8 cellular contexts compared by ENCODE assay signal in genomic region chr11:66593303-66593635, GRCh38. TPM values are rescaled to one million over a fixed set of nuclear protein-coding genes. Genes with fewer than 3 reads are reported as not detected.
DNase-seq lines count a peak whose midpoint lies in the region; ATAC-seq, FAIRE-seq and TF ChIP-seq lines count a peak whose summit lies in the region.

No MANE protein-coding gene starts in this region.

- in situ Hi-C loops in ACHN (cut with HindIII; ENCODE audit: low pct_ligation_motif_present, low pct_unique_long_range_greater_than_20kb, low sequenced_read_pairs) = no loop called here

- peaks cover 23% of the 10 kb centered on the region for H3K4me1 ChIP-seq in Caco-2
- peaks cover 20 to 24% of the 10 kb centered on the region in 2 donors for H3K4me1 ChIP-seq in kidney (ENCODE audit: control insufficient read depth in 1 of 2, insufficient read depth in 1 of 2, low read depth in 1 of 2, low read length in 2 of 2)
- peaks cover 12 to 33% of the 10 kb centered on the region in 2 donors for H3K4me1 ChIP-seq in thoracic aorta (ENCODE audit: control insufficient read depth in 1 of 2, low read depth in 2 of 2)

- H3K9me3 Mint-ChIP-seq in Caco-2 (ENCODE audit: unreplicated experiment) = no peaks in the 10 kb centered on the region
- H3K9me3 Mint-ChIP-seq in activated naive CD8-positive, alpha-beta T cell treated with anti-CD3 and anti-CD28 coated beads, Interleukin-2, amount 10 ng/mL, durations not matched to agents 7 days and 5 days = no peaks in the 10 kb centered on the region

- CTCF ChIA-PET in Caco-2 (lab: Charles Lee) = interaction anchor here (0.5 to 1.5 kb wide), 17 partner anchors 13 to 154 kb away, joined by 3 to 14 read pairs (median 4); partner anchors contain the start of genes BBS1, DPP3, MRPL11 and PELI3

- POLR2A ChIA-PET in Caco-2 (lab: Charles Lee) = interaction anchor here (0.6 to 1.5 kb wide), 3 partner anchors 24 to 155 kb away, joined by 3 to 37 read pairs (median 4); partner anchors contain the start of genes DPP3, MRPL11 and RBM14
- POLR2A ChIA-PET in activated naive CD8-positive, alpha-beta T cell treated with anti-CD3 and anti-CD28 coated beads, Interleukin-2, amount 10 ng/mL, durations not matched to agents 7 days and 5 days (lab: Charles Lee) = interaction anchor here (0.6 to 4.7 kb wide), 5 partner anchors 16 to 84 kb away, joined by 3 to 62 read pairs (median 7); partner anchors contain the start of genes RBM14, RBM4 and RBM4B

- H3K36me3 Mint-ChIP-seq in Caco-2 (ENCODE audit: insufficient read depth, unreplicated experiment) = peaks cover 20% of the 10 kb centered on the region
- H3K36me3 Mint-ChIP-seq in activated naive CD8-positive, alpha-beta T cell treated with anti-CD3 and anti-CD28 coated beads, Interleukin-2, amount 10 ng/mL, durations not matched to agents 7 days and 5 days = peaks cover 2% of the 10 kb centered on the region

- DNase-seq in Caco-2 = no peak
- DNase-seq in activated naive CD8-positive, alpha-beta T cell treated with anti-CD3 and anti-CD28 coated beads, Interleukin-2, amount 10 ng/mL, durations not matched to agents 7 days and 5 days = no peak
- no peak for DNase-seq in kidney
- DNase-seq in thoracic aorta (ENCODE audit: low spot score) = no peak
- no peak for DNase-seq in ACHN
- no peak for DNase-seq in NCI-H2029 (lab: John Stamatoyannopoulos, UW)
- DNase-seq in NCI-H187 treated with DMSO at 0.1 percent for 48 hours (lab: John Stamatoyannopoulos, UW) = no peak

- no peaks in the 10 kb centered on the region for H3K27me3 ChIP-seq in Caco-2 (replicated peaks; ENCODE audit: control insufficient read depth, insufficient read depth, low read length)
- no peaks in the 10 kb centered on the region for H3K27me3 ChIP-seq in thoracic aorta (replicated peaks; ENCODE audit: insufficient read depth)

- H3K4me3 ChIP-seq in Caco-2 (ENCODE audit: low read depth, low read length) = peak overlapping the region; percentile 68
- H3K4me3 ChIP-seq in kidney (ENCODE audit: low read length in 2 of 2) = peak overlapping the region; percentile 70 to 90
- H3K4me3 ChIP-seq in thoracic aorta = peak overlapping the region; percentile 88

- no peaks in the 10 kb centered on the region; the same call in 1 of the 2 replicates for H3K9me3 ChIP-seq in Caco-2
- no peaks in the 10 kb centered on the region for H3K9me3 ChIP-seq in kidney (ENCODE audit: control insufficient read depth in 1 of 2, low read length in 2 of 2)
- no peaks in the 10 kb centered on the region for H3K9me3 ChIP-seq in thoracic aorta

- H3K27ac ChIP-seq in kidney (ENCODE audit: low read depth in 2 of 2, low read length in 2 of 2) (peak overlapping the region; percentile 45 to 81), thoracic aorta (peak overlapping the region; percentile 55 to 78)

- intact Hi-C loops in Caco-2 (cut with micrococcal nuclease; ENCODE audit: unreplicated experiment) = loop anchor here (1.0 to 5.0 kb wide), 4 partner anchors 23 to 85 kb away; partner anchors contain the start of genes ACTN3, RBM14, RBM4 and ZDHHC24
- intact Hi-C loops in kidney (cut with DNase I) = no loop called here

- H3K27me3 Mint-ChIP-seq in Caco-2 (ENCODE audit: insufficient read depth, unreplicated experiment) = no peaks in the 10 kb centered on the region
- peaks cover 3% of the 10 kb centered on the region for H3K27me3 Mint-ChIP-seq in activated naive CD8-positive, alpha-beta T cell treated with anti-CD3 and anti-CD28 coated beads, Interleukin-2, amount 10 ng/mL, durations not matched to agents 7 days and 5 days

- TF ChIP-seq CTCF in Caco-2 (IDR thresholded peaks at IDR 0.05; ENCODE audit: insufficient read depth in 1 of 2, low read depth in 1 of 2, low read length in 1 of 2, severe bottlenecking in 1 of 2, unreplicated experiment in 1 of 2) = no peak
- TF ChIP-seq CTCF in kidney (IDR thresholded peaks at IDR 0.05; ENCODE audit: borderline replicate concordance, extremely low read depth, insufficient read depth) = no peak
- TF ChIP-seq CTCF in thoracic aorta (IDR thresholded peaks at IDR 0.05) = no peak

- no peak for FAIRE-seq in kidney (lab: Jason Lieb, UNC)

- BruUV-seq in Caco-2 (replicated peaks; lab: Mats Ljungman, UMichigan) = TSS peak; percentile 81

- H3K36me3 ChIP-seq in Caco-2 (ENCODE audit: control insufficient read depth, insufficient read depth, low read length) (no peaks in the 10 kb centered on the region; the same call in 1 of the 2 replicates), kidney (ENCODE audit: control insufficient read depth in 1 of 2, insufficient read depth in 2 of 2, low read length in 2 of 2) (no peaks in the 10 kb centered on the region), thoracic aorta (no peaks in the 10 kb centered on the region)

- peak overlapping the region; percentile 79 for H3K4me3 Mint-ChIP-seq in Caco-2 (ENCODE audit: unreplicated experiment)
- H3K4me3 Mint-ChIP-seq in activated naive CD8-positive, alpha-beta T cell treated with anti-CD3 and anti-CD28 coated beads, Interleukin-2, amount 10 ng/mL, durations not matched to agents 7 days and 5 days = peak overlapping the region; percentile 97

- H3K27ac Mint-ChIP-seq in Caco-2 (ENCODE audit: unreplicated experiment) = peak overlapping the region; percentile 90
- H3K27ac Mint-ChIP-seq in activated naive CD8-positive, alpha-beta T cell treated with anti-CD3 and anti-CD28 coated beads, Interleukin-2, amount 10 ng/mL, durations not matched to agents 7 days and 5 days = peak overlapping the region; percentile 96

- H3K9ac ChIP-seq in kidney (ENCODE audit: low read length in 2 of 2) = peak overlapping the region; percentile 81 to 90

- H3K4me1 Mint-ChIP-seq in Caco-2 (ENCODE audit: low read depth, unreplicated experiment) = peaks cover 6% of the 10 kb centered on the region
- H3K4me1 Mint-ChIP-seq in activated naive CD8-positive, alpha-beta T cell treated with anti-CD3 and anti-CD28 coated beads, Interleukin-2, amount 10 ng/mL, durations not matched to agents 7 days and 5 days = peaks cover 24% of the 10 kb centered on the region

- ATAC-seq in HG02840 (IDR thresholded peaks at IDR 0.05; ENCODE audit: low FRiP score, unreplicated experiment) = peak; percentile 28
- no peak for ATAC-seq in activated naive CD8-positive, alpha-beta T cell treated with anti-CD3 and anti-CD28 coated beads, Interleukin-2, amount 10 ng/mL, durations not matched to agents 7 days and 5 days (ENCODE audit: low read depth)
- no peak for ATAC-seq in thoracic aorta (ENCODE audit: insufficient number of reproducible peaks, low FRiP score, low read depth)

RNA-seq across cellular contexts. Expression of gene CCS, which starts 0.3 kb away (rescaled TPM):
- total RNA-seq in Caco-2 (2022) (52.9 and 54.0 TPM in 2 replicates), kidney (40.7 TPM), thoracic aorta (10 to 100 TPM; 19.9 to 20.8 TPM)
- total RNA-seq in activated naive CD8-positive, alpha-beta T cell treated with anti-CD3 and anti-CD28 coated beads, Interleukin-2, amount 10 ng/mL, durations not matched to agents 7 days and 5 days = 10 to 100 TPM; 46.6 to 47.5 TPM
- 78.7 TPM for polyA plus RNA-seq in kidney (ENCODE audit: insufficient read depth, low read depth, low replicate concordance)

RNA-seq across cellular contexts. Expression of gene CCDC87, which starts 0.4 kb away (rescaled TPM):
- total RNA-seq in Caco-2 (2022) (1.0 TPM in 2 replicates), kidney (1.0 TPM), thoracic aorta (under 1 TPM in 1 of 2 donors, not detected in 1; 0.68 TPM)
- under 1 TPM; 0.09 to 0.14 TPM for total RNA-seq in activated naive CD8-positive, alpha-beta T cell treated with anti-CD3 and anti-CD28 coated beads, Interleukin-2, amount 10 ng/mL, durations not matched to agents 7 days and 5 days
- 0.13 TPM for polyA plus RNA-seq in kidney (ENCODE audit: insufficient read depth, low read depth, low replicate concordance)

RNA-seq across cellular contexts. Expression of gene RBM14, which starts 23.2 kb away (rescaled TPM):
- total RNA-seq in Caco-2 (2022) = 160 and 173 TPM in 2 replicates
- total RNA-seq in activated naive CD8-positive, alpha-beta T cell treated with anti-CD3 and anti-CD28 coated beads, Interleukin-2, amount 10 ng/mL, durations not matched to agents 7 days and 5 days = 100 to 1,000 TPM; 150 to 151 TPM
- total RNA-seq in kidney = 80.6 TPM
- 35.9 TPM for polyA plus RNA-seq in kidney (ENCODE audit: insufficient read depth, low read depth, low replicate concordance)
- 10 to 100 TPM; 72.7 to 99.8 TPM for total RNA-seq in thoracic aorta

RNA-seq across cellular contexts. Expression of gene CTSF, which starts 24.9 kb away (rescaled TPM):
- not detected in 2 replicates for total RNA-seq in Caco-2 (2022)
- 10 to 100 TPM; 13.5 to 14.2 TPM for total RNA-seq in activated naive CD8-positive, alpha-beta T cell treated with anti-CD3 and anti-CD28 coated beads, Interleukin-2, amount 10 ng/mL, durations not matched to agents 7 days and 5 days
- total RNA-seq in kidney = 58.0 TPM
- 80.4 TPM for polyA plus RNA-seq in kidney (ENCODE audit: insufficient read depth, low read depth, low replicate concordance)
- total RNA-seq in thoracic aorta = 100 to 1,000 TPM; 122 to 195 TPM

RNA-seq across cellular contexts. Expression of gene RBM4, which starts 45.2 kb away (rescaled TPM):
- 257 and 273 TPM in 2 replicates for total RNA-seq in Caco-2 (2022)
- 100 to 1,000 TPM; 152 to 158 TPM for total RNA-seq in activated naive CD8-positive, alpha-beta T cell treated with anti-CD3 and anti-CD28 coated beads, Interleukin-2, amount 10 ng/mL, durations not matched to agents 7 days and 5 days
- total RNA-seq in kidney = 125 TPM
- polyA plus RNA-seq in kidney (ENCODE audit: insufficient read depth, low read depth, low replicate concordance) = 168 TPM
- total RNA-seq in thoracic aorta = 10 to 100 TPM; 61.2 to 84.0 TPM
